In the genomic region with DNA sequence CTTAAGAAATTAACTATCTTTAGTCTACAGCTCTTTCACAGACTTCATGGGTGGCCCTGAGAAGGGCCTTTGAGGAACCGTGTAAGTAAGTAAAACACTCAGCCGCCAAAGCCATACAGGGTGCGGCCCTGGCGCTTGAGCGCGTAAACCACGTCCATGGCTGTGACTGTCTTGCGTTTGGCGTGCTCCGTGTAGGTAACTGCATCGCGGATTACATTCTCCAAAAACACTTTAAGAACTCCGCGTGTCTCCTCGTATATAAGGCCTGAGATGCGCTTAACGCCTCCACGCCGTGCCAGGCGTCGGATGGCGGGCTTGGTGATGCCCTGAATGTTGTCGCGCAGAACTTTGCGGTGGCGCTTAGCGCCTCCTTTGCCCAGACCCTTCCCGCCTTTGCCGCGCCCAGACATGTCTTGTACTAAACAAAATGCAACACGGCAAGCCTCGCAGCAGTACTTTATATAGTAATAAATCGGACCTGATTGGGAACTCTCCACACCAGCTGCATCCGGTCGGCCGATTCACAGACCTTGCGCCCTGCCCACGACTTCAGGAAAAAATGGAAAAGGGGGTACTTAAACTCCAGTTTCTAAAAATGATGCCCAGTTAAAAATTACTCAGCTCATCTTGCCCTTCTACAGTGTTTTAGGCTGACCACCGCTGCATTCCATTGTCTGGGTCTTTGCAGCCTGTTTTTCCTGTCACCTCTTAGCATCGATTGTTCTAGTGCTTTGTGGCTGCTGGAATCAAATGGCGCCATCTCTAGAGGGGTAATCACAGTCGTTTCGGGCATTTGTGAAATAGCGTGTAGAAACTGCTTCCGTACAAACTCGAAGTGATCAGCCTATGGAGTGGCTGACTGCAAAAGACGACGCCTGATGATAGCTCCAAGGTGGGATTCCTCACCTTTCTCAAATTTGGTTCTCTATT, we compare ENCODE assay signal across 9 cellular contexts. TPM values are rescaled to one million over a fixed set of nuclear protein-coding genes. Genes with fewer than 3 reads are reported as not detected.
DNase-seq lines count a peak whose midpoint lies in the region; ATAC-seq and TF ChIP-seq lines count a peak whose summit lies in the region.
"Had no signal": no experiment of that assay in that cellular context is flagged by ENCODE, and none has a peak within 500 bp of the region (broad histone marks: within the 10 kb centered on the region; RNA-seq: fewer than 3 reads in every experiment).

No MANE protein-coding gene starts in this region.

- H3K9me3 Mint-ChIP-seq in activated naive CD8-positive, alpha-beta T cell (ENCODE audit: low read depth): no peaks in the 10 kb centered on the region

- TF ChIP-seq POLR2A in GM18505 (IDR thresholded peaks at IDR 0.05; ENCODE audit: borderline replicate concordance, extremely low read depth, insufficient read depth, insufficient read length) (no peak), Raji (IDR thresholded peaks at IDR 0.05; ENCODE audit: insufficient read depth, low read depth, low read length) (peak; percentile 97)

- peak overlapping the region; percentile 91 for H3K4me3 Mint-ChIP-seq in activated naive CD8-positive, alpha-beta T cell

- DNase-seq in HT-29 (ENCODE audit: low spot score) (peak; percentile 90), heart right ventricle (peak; percentile 48 to 53), retina (peak; percentile 90), NCI-H446 (lab: John Stamatoyannopoulos, UW) (no peak)

- intact Hi-C loops in heart right ventricle (cut with DNase I): loop anchor here in 2 of 10 donors (2.0 to 5.0 kb wide), 2 partner anchors 21 to 61 kb away; a partner anchor contains a TSS

- H3K9me3 ChIP-seq in heart right ventricle: no peaks in the 10 kb centered on the region

- no peaks in the 10 kb centered on the region for H3K27me3 Mint-ChIP-seq in activated naive CD8-positive, alpha-beta T cell

- H3K36me3 Mint-ChIP-seq in activated naive CD8-positive, alpha-beta T cell: peaks cover 3% of the 10 kb centered on the region

- peak overlapping the region in 8 of 10 donors; percentile 28 to 94 (median 60) for H3K27ac ChIP-seq in heart right ventricle

- 2 to 4% methylated on average over 48 of the region's 48 CpGs for WGBS in heart right ventricle, 2 donors

- H3K4me1 Mint-ChIP-seq in activated naive CD8-positive, alpha-beta T cell (ENCODE audit: low read depth): peaks cover 27% of the 10 kb centered on the region

- TF ChIP-seq CTCF in heart right ventricle (IDR thresholded peaks at IDR 0.05): no peak

- peak overlapping the region; percentile 93 for H3K27ac Mint-ChIP-seq in activated naive CD8-positive, alpha-beta T cell

- no peaks in the 10 kb centered on the region for H3K36me3 ChIP-seq in heart right ventricle

- H3K4me3 ChIP-seq in heart right ventricle: peak overlapping the region; percentile 40 to 70 (median 56)

- ATAC-seq in GM18505 (IDR thresholded peaks at IDR 0.05; ENCODE audit: unreplicated experiment) (peak; percentile 42), heart right ventricle (peak; percentile 52 to 81 (median 69)), HG03469 (IDR thresholded peaks at IDR 0.05; ENCODE audit: unreplicated experiment) (no peak)

- peaks cover 10 to 73% (median 64%) of the 10 kb centered on the region in 7 donors for H3K27me3 ChIP-seq in heart right ventricle

- H3K4me1 ChIP-seq in heart right ventricle: peaks cover 4 to 35% (median 10%) of the 10 kb centered on the region in 9 donors

RNA-seq across cellular contexts. Expression of gene OR2B2, which starts 38.8 kb away (rescaled TPM):
- not detected in 2 replicates for total RNA-seq in HT-29 (2014; rRNA removed; shearing (Covaris generic))
- not detected for total RNA-seq in heart right ventricle
- polyA plus RNA-seq in heart right ventricle: not detected
- total RNA-seq: glomerular endothelial cell had no signal

Comparison
In these comparisons a context has a peak if more than half of its experiments do, and no peak if none do; other contexts are left out.
1. DNase-seq: peak in HT-29 (single experiment), heart right ventricle (2 of 2) and retina (single experiment); none in NCI-H446 (0 of 2).